Comparison of ENCODE assay signal across 7 cellular contexts in genomic region chr2:131801745-131802350, GRCh38.
DNase-seq lines count a peak whose midpoint lies in the region; ATAC-seq, FAIRE-seq and TF ChIP-seq lines count a peak whose summit lies in the region.
"Not testable (repeated sequence)": the region's sequence is repeated elsewhere in the genome, so short reads cannot be mapped to it uniquely, and the experiment has no call there.

No MANE protein-coding gene starts in this region.

- not testable (repeated sequence) for H4K20me1 ChIP-seq in smooth muscle cell (ENCODE audit: low read depth)

- FAIRE-seq in GM18507 (lab: Jason Lieb, UNC): not testable (repeated sequence)

- H3K79me2 ChIP-seq in smooth muscle cell (ENCODE audit: low read depth): not testable (repeated sequence)

- H3F3A ChIP-seq in smooth muscle cell (ENCODE audit: low read depth): not testable (repeated sequence)

- 3% methylated on average over 40 of the region's 41 CpGs for WGBS in smooth muscle cell (ENCODE audit: low lambda C conversion rate)

- H2AFZ ChIP-seq in smooth muscle cell (ENCODE audit: low read depth): peak overlapping the region; percentile 99

- not testable (repeated sequence) for H3K27ac ChIP-seq in smooth muscle cell (ENCODE audit: low read depth)

- TF ChIP-seq CTCF in cardiac fibroblast (IDR thresholded peaks at IDR 0.05; ENCODE audit: low read depth, low read length) (peak; percentile 16), smooth muscle cell (IDR thresholded peaks at IDR 0.05; ENCODE audit: borderline replicate concordance, insufficient read depth, poor library complexity, severe bottlenecking) (peak; percentile 69)

- H3K4me2 ChIP-seq in smooth muscle cell: peak overlapping the region; percentile 84

- not testable (repeated sequence) for H3K4me1 ChIP-seq in smooth muscle cell (ENCODE audit: low read depth)

- peak; percentile 89 for ATAC-seq in HG02884 (IDR thresholded peaks at IDR 0.05; ENCODE audit: unreplicated experiment)

- H3K4me3 ChIP-seq in cardiac fibroblast (replicated peaks in 1 of 2; ENCODE audit: low read depth in 2 of 2, low read length in 2 of 2) (peak overlapping the region; percentile 40 to 43), smooth muscle cell (peak overlapping the region; percentile 66)

- DNase-seq in GM18507 (ENCODE audit: extremely low spot score, insufficient read length, low read depth) (peak; percentile 28), NCI-H1694 treated with DMSO at 0.1 percent for 48 hours (lab: John Stamatoyannopoulos, UW) (peak; percentile 7), cardiac fibroblast (ENCODE audit: low read depth in 2 of 2) (peak; percentile 56 to 64), iPS-NIHi7 (ENCODE audit: extremely low spot score) (peak; percentile 73), smooth muscle cell (lab: John Stamatoyannopoulos, UW; ENCODE audit: unreplicated experiment) (peak; percentile 18)
- DNase-seq in activated CD4-positive, CD25-positive, alpha-beta regulatory T cell treated with anti-CD3 and anti-CD28 coated beads, Interleukin-2, amount 50 U/mL, for 72 hours: peak; percentile 84

- H3K9ac ChIP-seq in smooth muscle cell (ENCODE audit: low read depth): not testable (repeated sequence)

- H3K27me3 ChIP-seq in smooth muscle cell (ENCODE audit: low read depth): not testable (repeated sequence)

- H3K36me3 ChIP-seq in smooth muscle cell (ENCODE audit: low read depth): not testable (repeated sequence)

- H3K9me3 ChIP-seq in smooth muscle cell (replicated peaks; ENCODE audit: low read depth): not testable (repeated sequence)

Comparison
In these comparisons a context has a peak if more than half of its experiments do, and no peak if none do; other contexts are left out.
1. DNase-seq: peak in every context shown above with its lines; median percentile 84 in activated CD4-positive, CD25-positive, alpha-beta regulatory T cell treated with anti-CD3 and anti-CD28 coated beads, Interleukin-2, amount 50 U/mL, for 72 hours; 73 in iPS-NIHi7; 60 in cardiac fibroblast; 28 in GM18507; 18 in smooth muscle cell; 7 in NCI-H1694 treated with DMSO at 0.1 percent for 48 hours.